Comparison of ENCODE assay signal across 1 cellular context in the genomic region with DNA sequence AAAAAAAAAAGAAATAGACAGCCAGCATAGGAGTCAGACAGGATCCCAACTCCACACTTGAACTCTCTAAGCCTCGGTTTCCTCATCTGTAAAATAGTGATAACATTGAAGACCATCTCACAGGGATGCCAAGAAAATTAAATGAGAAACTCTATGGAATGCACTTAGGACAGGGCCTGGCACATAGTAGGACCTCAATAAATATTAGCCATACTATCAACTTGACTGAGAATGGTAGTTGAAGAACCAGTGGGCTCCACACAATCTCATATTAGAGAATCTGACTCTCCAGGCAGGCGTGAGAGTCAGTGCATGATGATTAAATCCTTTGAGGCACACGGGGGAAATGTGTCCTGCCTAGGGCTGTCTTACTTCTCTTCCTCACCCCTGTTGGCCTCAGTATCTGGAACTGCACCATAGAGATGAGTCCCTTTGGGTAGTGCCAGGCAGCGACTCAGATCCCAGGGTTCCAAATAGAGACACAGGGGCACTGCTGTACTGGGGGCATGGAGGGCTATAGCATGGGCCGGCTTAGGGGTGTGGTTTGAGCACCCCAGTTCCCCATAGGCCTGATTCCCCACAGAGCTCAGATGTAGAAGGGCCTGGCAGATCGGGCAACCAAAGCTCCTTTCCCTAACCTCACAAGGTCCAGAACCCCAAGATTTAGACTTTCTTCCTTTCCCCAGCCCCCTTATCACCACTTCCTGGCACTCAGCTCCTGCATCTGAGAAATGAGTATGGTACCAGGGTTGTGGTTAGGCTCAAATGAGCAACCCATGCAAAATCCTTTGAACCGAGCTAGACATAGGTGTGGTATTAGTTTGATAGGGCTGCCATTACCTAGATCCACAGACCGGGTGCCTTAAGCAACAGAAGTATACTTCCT.
TF ChIP-seq lines count a peak whose summit lies in the region.

No MANE protein-coding gene starts in this region.

TF ChIP-seq in K562, 482 proteins besides CTCF, POLR2A, EP300 and RAD21:
- TF ChIP-seq, protein P1, sequence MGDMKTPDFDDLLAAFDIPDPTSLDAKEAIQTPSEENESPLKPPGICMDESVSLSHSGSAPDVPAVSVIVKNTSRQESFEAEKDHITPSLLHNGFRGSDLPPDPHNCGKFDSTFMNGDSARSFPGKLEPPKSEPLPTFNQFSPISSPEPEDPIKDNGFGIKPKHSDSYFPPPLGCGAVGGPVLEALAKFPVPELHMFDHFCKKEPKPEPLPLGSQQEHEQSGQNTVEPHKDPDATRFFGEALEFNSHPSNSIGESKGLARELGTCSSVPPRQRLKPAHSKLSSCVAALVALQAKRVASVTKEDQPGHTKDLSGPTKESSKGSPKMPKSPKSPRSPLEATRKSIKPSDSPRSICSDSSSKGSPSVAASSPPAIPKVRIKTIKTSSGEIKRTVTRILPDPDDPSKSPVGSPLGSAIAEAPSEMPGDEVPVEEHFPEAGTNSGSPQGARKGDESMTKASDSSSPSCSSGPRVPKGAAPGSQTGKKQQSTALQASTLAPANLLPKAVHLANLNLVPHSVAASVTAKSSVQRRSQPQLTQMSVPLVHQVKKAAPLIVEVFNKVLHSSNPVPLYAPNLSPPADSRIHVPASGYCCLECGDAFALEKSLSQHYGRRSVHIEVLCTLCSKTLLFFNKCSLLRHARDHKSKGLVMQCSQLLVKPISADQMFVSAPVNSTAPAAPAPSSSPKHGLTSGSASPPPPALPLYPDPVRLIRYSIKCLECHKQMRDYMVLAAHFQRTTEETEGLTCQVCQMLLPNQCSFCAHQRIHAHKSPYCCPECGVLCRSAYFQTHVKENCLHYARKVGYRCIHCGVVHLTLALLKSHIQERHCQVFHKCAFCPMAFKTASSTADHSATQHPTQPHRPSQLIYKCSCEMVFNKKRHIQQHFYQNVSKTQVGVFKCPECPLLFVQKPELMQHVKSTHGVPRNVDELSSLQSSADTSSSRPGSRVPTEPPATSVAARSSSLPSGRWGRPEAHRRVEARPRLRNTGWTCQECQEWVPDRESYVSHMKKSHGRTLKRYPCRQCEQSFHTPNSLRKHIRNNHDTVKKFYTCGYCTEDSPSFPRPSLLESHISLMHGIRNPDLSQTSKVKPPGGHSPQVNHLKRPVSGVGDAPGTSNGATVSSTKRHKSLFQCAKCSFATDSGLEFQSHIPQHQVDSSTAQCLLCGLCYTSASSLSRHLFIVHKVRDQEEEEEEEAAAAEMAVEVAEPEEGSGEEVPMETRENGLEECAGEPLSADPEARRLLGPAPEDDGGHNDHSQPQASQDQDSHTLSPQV (IDR thresholded peaks at IDR 0.05): peak; percentile 51
- peak; percentile 91 for TF ChIP-seq ZKSCAN1 (IDR thresholded peaks at IDR 0.05; ENCODE audit: low read depth, low read length)
- no peak for TF ChIP-seq SREBF2 (CRISPR knock-in tag; IDR thresholded peaks at IDR 0.05)
- TF ChIP-seq FOXA3 (CRISPR knock-in tag; conservative IDR thresholded peaks at IDR 0.05 in 1 of 2, IDR thresholded peaks at IDR 0.05 in 1 of 2): no peak
- TF ChIP-seq, protein P2, sequence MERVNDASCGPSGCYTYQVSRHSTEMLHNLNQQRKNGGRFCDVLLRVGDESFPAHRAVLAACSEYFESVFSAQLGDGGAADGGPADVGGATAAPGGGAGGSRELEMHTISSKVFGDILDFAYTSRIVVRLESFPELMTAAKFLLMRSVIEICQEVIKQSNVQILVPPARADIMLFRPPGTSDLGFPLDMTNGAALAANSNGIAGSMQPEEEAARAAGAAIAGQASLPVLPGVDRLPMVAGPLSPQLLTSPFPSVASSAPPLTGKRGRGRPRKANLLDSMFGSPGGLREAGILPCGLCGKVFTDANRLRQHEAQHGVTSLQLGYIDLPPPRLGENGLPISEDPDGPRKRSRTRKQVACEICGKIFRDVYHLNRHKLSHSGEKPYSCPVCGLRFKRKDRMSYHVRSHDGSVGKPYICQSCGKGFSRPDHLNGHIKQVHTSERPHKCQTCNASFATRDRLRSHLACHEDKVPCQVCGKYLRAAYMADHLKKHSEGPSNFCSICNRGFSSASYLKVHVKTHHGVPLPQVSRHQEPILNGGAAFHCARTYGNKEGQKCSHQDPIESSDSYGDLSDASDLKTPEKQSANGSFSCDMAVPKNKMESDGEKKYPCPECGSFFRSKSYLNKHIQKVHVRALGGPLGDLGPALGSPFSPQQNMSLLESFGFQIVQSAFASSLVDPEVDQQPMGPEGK (CRISPR knock-in tag; IDR thresholded peaks at IDR 0.05; ENCODE audit: borderline replicate concordance): no peak
- no peak for TF ChIP-seq RFX1 (IDR thresholded peaks at IDR 0.05)
- TF ChIP-seq FOXM1 (IDR thresholded peaks at IDR 0.05; ENCODE audit: low read depth): no peak
- TF ChIP-seq FOXM1 (CRISPR knock-in tag; IDR thresholded peaks at IDR 0.05; ENCODE audit: low read depth): no peak
- peak; percentile 11; the same call in 1 of the 2 replicates for TF ChIP-seq ZKSCAN8 (CRISPR knock-in tag; IDR thresholded peaks at IDR 0.05)
- TF ChIP-seq, protein P3, sequence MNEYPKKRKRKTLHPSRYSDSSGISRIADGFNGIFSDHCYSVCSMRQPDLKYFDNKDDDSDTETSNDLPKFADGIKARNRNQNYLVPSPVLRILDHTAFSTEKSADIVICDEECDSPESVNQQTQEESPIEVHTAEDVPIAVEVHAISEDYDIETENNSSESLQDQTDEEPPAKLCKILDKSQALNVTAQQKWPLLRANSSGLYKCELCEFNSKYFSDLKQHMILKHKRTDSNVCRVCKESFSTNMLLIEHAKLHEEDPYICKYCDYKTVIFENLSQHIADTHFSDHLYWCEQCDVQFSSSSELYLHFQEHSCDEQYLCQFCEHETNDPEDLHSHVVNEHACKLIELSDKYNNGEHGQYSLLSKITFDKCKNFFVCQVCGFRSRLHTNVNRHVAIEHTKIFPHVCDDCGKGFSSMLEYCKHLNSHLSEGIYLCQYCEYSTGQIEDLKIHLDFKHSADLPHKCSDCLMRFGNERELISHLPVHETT (CRISPR knock-in tag; conservative IDR thresholded peaks at IDR 0.05 in 1 of 2, IDR thresholded peaks at IDR 0.05 in 1 of 2): peak in 1 of 2 experiments; percentile 48; a peak in 1 of 4 replicates
